ENCODE assay signal across 16 cellular contexts in the genomic region with DNA sequence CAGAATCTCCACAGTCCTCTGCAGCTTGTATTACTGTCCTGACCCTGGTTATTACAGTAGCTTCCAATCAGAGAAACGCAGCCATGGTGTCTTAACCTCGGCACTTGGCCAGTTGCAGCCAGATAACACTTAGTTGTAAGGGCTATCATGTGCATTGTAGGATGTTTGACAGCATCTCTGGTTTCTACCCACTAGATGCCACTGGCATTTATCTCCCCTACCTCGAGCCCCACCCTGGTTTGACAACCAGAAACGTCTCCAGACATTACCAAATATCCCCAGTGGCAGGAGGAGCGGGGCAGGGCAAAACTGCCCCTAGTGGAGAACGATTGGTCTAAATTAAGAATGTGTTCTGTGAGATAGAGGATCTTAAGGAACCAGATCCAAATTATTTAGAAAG. TPM values are rescaled to one million over a fixed set of nuclear protein-coding genes. Genes with fewer than 3 reads are reported as not detected.
A peak's percentile ranks its signal among the peaks of the same experiment; 100 is the strongest.
DNase-seq lines count a peak whose midpoint lies in the region; ATAC-seq, FAIRE-seq and TF ChIP-seq lines count a peak whose summit lies in the region.
"Had no signal": no experiment of that assay in that cellular context is flagged by ENCODE, and none has a peak within 500 bp of the region (broad histone marks: within the 10 kb centered on the region; RNA-seq: fewer than 3 reads in every experiment).

No MANE protein-coding gene starts in this region.

- H2BK120ac ChIP-seq in trophoblast cell (ENCODE audit: insufficient read depth, low read length, poor library complexity) = no peak overlapping the region

- DNase-seq in GM12891 (ENCODE audit: insufficient read length, low spot score) = no peak
- DNase-seq in epithelial cell of esophagus (ENCODE audit: low read depth) = no peak
- no peak for DNase-seq in trophoblast cell
- DNase-seq in D721Med (ENCODE audit: insufficient read length, low spot score) = no peak
- no peak for DNase-seq in NCI-H446 (lab: John Stamatoyannopoulos, UW)
- DNase-seq: activated naive CD4-positive, alpha-beta T cell treated with anti-CD3 and anti-CD28 coated beads, Interleukin-2, amount 10 ng/mL, durations not matched to agents 7 days and 5 days; foreskin fibroblast; GDM1; immature natural killer cell; MV-4-11; right cardiac atrium; stomach; T1000 had no signal

- no peak overlapping the region for H2AK5ac ChIP-seq in trophoblast cell (ENCODE audit: low read length)

- FAIRE-seq in GM12891 (lab: Jason Lieb, UNC) (peak; percentile 31), D721Med (lab: Jason Lieb, UNC) (no peak)

- TF ChIP-seq CTCF in OCI-LY3 (IDR thresholded peaks at IDR 0.05; ENCODE audit: low read depth, low read length) (peak; percentile 40; the same call in 1 of the 2 replicates), epithelial cell of esophagus (IDR thresholded peaks at IDR 0.05; ENCODE audit: insufficient read depth, low read depth, low read length, missing control alignments) (peak; percentile 14), D721Med (IDR thresholded peaks at IDR 0.05; ENCODE audit: insufficient read depth, missing control alignments) (no peak)

- H3K79me1 ChIP-seq in trophoblast cell (ENCODE audit: low read length) = peaks cover 11% of the 10 kb centered on the region

- H3K4me1 ChIP-seq in OCI-LY3 (ENCODE audit: low read length) (peaks cover 9% of the 10 kb centered on the region), trophoblast cell (ENCODE audit: control insufficient read depth in 1 of 2, insufficient read depth in 2 of 2, low read length in 2 of 2) (peaks cover 12 to 23% of the 10 kb centered on the region in 2 experiments)
- H3K4me1 ChIP-seq: stomach had no signal

- H3K79me2 ChIP-seq in OCI-LY3 (ENCODE audit: low read length) = no peaks in the 10 kb centered on the region
- H3K79me2 ChIP-seq in trophoblast cell (ENCODE audit: control insufficient read depth, insufficient read depth, low read length, poor library complexity) = no peaks in the 10 kb centered on the region

- TF ChIP-seq POLR2A in GM12891 (IDR thresholded peaks at IDR 0.05; ENCODE audit: low read depth, low read length) = no peak

- no peak overlapping the region for H3K4ac ChIP-seq in trophoblast cell (ENCODE audit: low read depth, low read length)

- peak overlapping the region; percentile 16 for H2AFZ ChIP-seq in OCI-LY3 (ENCODE audit: low read depth, low read length)
- no peak overlapping the region for H2AFZ ChIP-seq in trophoblast cell (ENCODE audit: insufficient read depth, low read length, poor library complexity)

- H3K14ac ChIP-seq in trophoblast cell (ENCODE audit: low read length) = no peak overlapping the region

- H3K4me3 ChIP-seq in OCI-LY3 (ENCODE audit: low read length) = peak overlapping the region; percentile 23
- no peak overlapping the region for H3K4me3 ChIP-seq in epithelial cell of esophagus (ENCODE audit: low read length)
- H3K4me3 ChIP-seq in trophoblast cell (ENCODE audit: low read depth, low read length) = no peak overlapping the region
- H3K4me3 ChIP-seq: stomach had no signal

- no peak overlapping the region for H4K91ac ChIP-seq in trophoblast cell (ENCODE audit: low read depth, low read length)

- H3K27ac ChIP-seq in OCI-LY3 (ENCODE audit: low read length) (no peak overlapping the region), trophoblast cell (ENCODE audit: low read depth, low read length) (peak overlapping the region; percentile 39)
- H3K27ac ChIP-seq: stomach had no signal

- WGBS in trophoblast cell (ENCODE audit: extremely low coverage, insufficient coverage, insufficient read length) = no CpG with 5 or more reads among the region's 6 CpGs

- H2BK12ac ChIP-seq in trophoblast cell (ENCODE audit: low read length) = no peak overlapping the region

- H3K4me2 ChIP-seq in OCI-LY3 (ENCODE audit: low read length) = peak overlapping the region; percentile 36
- H3K4me2 ChIP-seq in trophoblast cell (ENCODE audit: low read length) = peak overlapping the region; percentile 42

- H3K27me3 ChIP-seq in OCI-LY3 (ENCODE audit: low read depth, low read length) (no peaks in the 10 kb centered on the region), trophoblast cell (ENCODE audit: insufficient read depth, low read length) (no peaks in the 10 kb centered on the region)
- H3K27me3 ChIP-seq: stomach had no signal

- H3K9ac ChIP-seq in OCI-LY3 (ENCODE audit: low read length) = no peak overlapping the region
- no peak overlapping the region for H3K9ac ChIP-seq in trophoblast cell (ENCODE audit: low read length)

- no peak overlapping the region for H3K18ac ChIP-seq in trophoblast cell (ENCODE audit: low read length)

- no peaks in the 10 kb centered on the region for H4K20me1 ChIP-seq in OCI-LY3 (ENCODE audit: insufficient read depth, low read length)

- H3K36me3 ChIP-seq in OCI-LY3 (replicated peaks; ENCODE audit: low read depth, low read length) (no peaks in the 10 kb centered on the region), trophoblast cell (ENCODE audit: control insufficient read depth in 1 of 2, insufficient read depth in 2 of 2, low read length in 2 of 2) (no peaks in the 10 kb centered on the region)
- H3K36me3 ChIP-seq: stomach had no signal

- H4K8ac ChIP-seq in trophoblast cell (ENCODE audit: low read depth, low read length) = no peak overlapping the region

- H4K12ac ChIP-seq in trophoblast cell (ENCODE audit: low read depth, low read length) = no peak overlapping the region

- ATAC-seq in HG03439 (IDR thresholded peaks at IDR 0.05; ENCODE audit: unreplicated experiment) = no peak
- ATAC-seq in HG02973 (IDR thresholded peaks at IDR 0.05; ENCODE audit: unreplicated experiment) = no peak

- no peaks in the 10 kb centered on the region for H3K9me3 ChIP-seq in OCI-LY3 (ENCODE audit: insufficient read depth, low read length)
- H3K9me3 ChIP-seq in trophoblast cell (ENCODE audit: insufficient read depth, low read depth, low read length) = no peaks in the 10 kb centered on the region
- H3K9me3 ChIP-seq: stomach had no signal

- H2BK5ac ChIP-seq in trophoblast cell (ENCODE audit: low read depth, low read length, poor library complexity) = no peak overlapping the region

- H3K23ac ChIP-seq in trophoblast cell (ENCODE audit: low read length) = peak overlapping the region; percentile 13

TF ChIP-seq in GM12891, 5 proteins besides CTCF, POLR2A, EP300 and RAD21:
- TF ChIP-seq PAX5 (IDR thresholded peaks at IDR 0.05; ENCODE audit: insufficient read depth, low read length, severe bottlenecking) (no peak), POU2F2 (IDR thresholded peaks at IDR 0.05; ENCODE audit: low read depth, low read length) (no peak), TAF1 (IDR thresholded peaks at IDR 0.05; ENCODE audit: low read depth, low read length) (no peak), SPI1 (IDR thresholded peaks at IDR 0.05; ENCODE audit: low read depth, low read length) (no peak), POLR2AphosphoS5 (IDR thresholded peaks at IDR 0.05; ENCODE audit: low read depth, low read length) (no peak)

RNA-seq across cellular contexts. Expression of a gene that starts 13.1 kb away (rescaled TPM):
- 8.7 TPM for polyA plus RNA-seq in GM12891 (2012; ENCODE audit: low read depth, missing spikeins)
- polyA plus RNA-seq in trophoblast cell (2013) = 81.8 and 82.6 TPM in 2 replicates
- polyA plus RNA-seq: immature natural killer cell had no signal
